ENCODE assay signal across 8 cellular contexts in genomic region chr7:158864833-158865232, GRCh38. TPM values are rescaled to one million over a fixed set of nuclear protein-coding genes. Genes with fewer than 3 reads are reported as not detected.
A peak's percentile ranks its signal among the peaks of the same experiment; 100 is the strongest.
DNase-seq lines count a peak whose midpoint lies in the region; ATAC-seq, FAIRE-seq and TF ChIP-seq lines count a peak whose summit lies in the region.

No MANE protein-coding gene starts in this region.

- 0 out of 2 replicates have a peak, but pooled peaks cover 3% of the 10 kb centered on the region for H3F3A ChIP-seq in GM23338 (replicated peaks; ENCODE audit: low read depth)

- DNase-seq in GM23338 (ENCODE audit: low spot score) (no peak), small intestine (no peak)
- DNase-seq in activated CD4-positive, alpha-beta memory T cell treated with anti-CD3 and anti-CD28 coated beads, Interleukin-2, amount 10 ng/mL, durations not matched to agents 7 days and 5 days: no peak

- no peak for ATAC-seq in GM23338
- no peak for ATAC-seq in gastroesophageal sphincter
- no peak for ATAC-seq in GM21825 (IDR thresholded peaks at IDR 0.05; ENCODE audit: unreplicated experiment)
- ATAC-seq in HG02970 (IDR thresholded peaks at IDR 0.05; ENCODE audit: low FRiP score, unreplicated experiment): no peak
- no peak for ATAC-seq in GM21737 (IDR thresholded peaks at IDR 0.05; ENCODE audit: unreplicated experiment)
- no peak for ATAC-seq in HG03378 (IDR thresholded peaks at IDR 0.05; ENCODE audit: unreplicated experiment)

- FAIRE-seq in small intestine (lab: Jason Lieb, UNC): no peak

- H3K9me3 Mint-ChIP-seq in GM23338: peaks cover 13% of the 10 kb centered on the region
- H3K9me3 Mint-ChIP-seq in activated CD4-positive, alpha-beta memory T cell treated with anti-CD3 and anti-CD28 coated beads, Interleukin-2, amount 10 ng/mL, durations not matched to agents 7 days and 5 days: no peaks in the 10 kb centered on the region

- no peak for TF ChIP-seq POLR2A in gastroesophageal sphincter (IDR thresholded peaks at IDR 0.05)

- peaks cover 23% of the 10 kb centered on the region for H3K79me2 ChIP-seq in GM23338 (replicated peaks; ENCODE audit: insufficient read depth)

- no peak overlapping the region for H3K27ac Mint-ChIP-seq in GM23338
- H3K27ac Mint-ChIP-seq in activated CD4-positive, alpha-beta memory T cell treated with anti-CD3 and anti-CD28 coated beads, Interleukin-2, amount 10 ng/mL, durations not matched to agents 7 days and 5 days: peak overlapping the region; percentile 72

- H3K4me1 Mint-ChIP-seq in GM23338: peaks cover 41% of the 10 kb centered on the region
- H3K4me1 Mint-ChIP-seq in activated CD4-positive, alpha-beta memory T cell treated with anti-CD3 and anti-CD28 coated beads, Interleukin-2, amount 10 ng/mL, durations not matched to agents 7 days and 5 days: peaks cover 44% of the 10 kb centered on the region

- no peaks in the 10 kb centered on the region for H3K9me3 ChIP-seq in gastroesophageal sphincter
- H3K9me3 ChIP-seq in small intestine (ENCODE audit: control insufficient read depth, low read depth): no peaks in the 10 kb centered on the region

- H4K20me1 ChIP-seq in GM23338 (replicated peaks; ENCODE audit: insufficient read depth): 0 out of 2 replicates have a peak, but pooled peaks cover 3% of the 10 kb centered on the region

- H3K27me3 Mint-ChIP-seq in GM23338 (ENCODE audit: insufficient read depth, low read depth, poor library complexity): peaks cover 15% of the 10 kb centered on the region
- no peaks in the 10 kb centered on the region for H3K27me3 Mint-ChIP-seq in activated CD4-positive, alpha-beta memory T cell treated with anti-CD3 and anti-CD28 coated beads, Interleukin-2, amount 10 ng/mL, durations not matched to agents 7 days and 5 days

- CTCF ChIA-PET in activated CD4-positive, alpha-beta memory T cell treated with anti-CD3 and anti-CD28 coated beads, Interleukin-2, amount 10 ng/mL, durations not matched to agents 7 days and 5 days (lab: Charles Lee): interaction anchor here (1.2 to 1.7 kb wide), 3 partner anchors 108 to 169 kb away, joined by 3 to 10 read pairs (median 4); no protein-coding TSS in a partner anchor

- H3K4me2 ChIP-seq in GM23338: no peak overlapping the region

- peak overlapping the region; percentile 82; the same call in 1 of the 3 replicates for H3K4me3 Mint-ChIP-seq in GM23338
- peak overlapping the region; percentile 76 for H3K4me3 Mint-ChIP-seq in activated CD4-positive, alpha-beta memory T cell treated with anti-CD3 and anti-CD28 coated beads, Interleukin-2, amount 10 ng/mL, durations not matched to agents 7 days and 5 days

- H3K27ac ChIP-seq in GM23338 (ENCODE audit: low read depth) (no peak overlapping the region), gastroesophageal sphincter (peak overlapping the region; percentile 90 to 92 (median 91)), small intestine (ENCODE audit: low read depth in 1 of 2, low read length in 1 of 2) (peak overlapping the region; percentile 78 to 88)

- H2AFZ ChIP-seq in GM23338: no peak overlapping the region

- H3K9me2 ChIP-seq in GM23338 (ENCODE audit: insufficient read depth): no peaks in the 10 kb centered on the region

- TF ChIP-seq CTCF in GM23338 (conservative IDR thresholded peaks at IDR 0.05; ENCODE audit: low read depth in 2 of 2): no peak
- TF ChIP-seq CTCF in gastroesophageal sphincter (IDR thresholded peaks at IDR 0.05): no peak

- H3K27me3 ChIP-seq in GM23338 (ENCODE audit: insufficient read depth) (peaks cover 5% of the 10 kb centered on the region; the same call in 1 of the 2 replicates), gastroesophageal sphincter (no peaks in the 10 kb centered on the region), small intestine (ENCODE audit: control insufficient read depth in 2 of 2, insufficient read depth in 2 of 2, low read length in 2 of 2) (no peaks in the 10 kb centered on the region)

- TF ChIP-seq EP300 in gastroesophageal sphincter (IDR thresholded peaks at IDR 0.05): no peak

- WGBS in gastroesophageal sphincter (ENCODE audit: low coverage in 1 of 2), 2 donors: 95% methylated on average over 7 of the region's 7 CpGs; no CpG with 5 or more reads in 1 of the 2 donors
- 92 to 96% (median 95%) methylated on average over 7 of the region's 7 CpGs for WGBS in small intestine, 3 donors

- peaks cover 25% of the 10 kb centered on the region for H3K36me3 Mint-ChIP-seq in GM23338 (ENCODE audit: low read depth)
- peaks cover 6% of the 10 kb centered on the region for H3K36me3 Mint-ChIP-seq in activated CD4-positive, alpha-beta memory T cell treated with anti-CD3 and anti-CD28 coated beads, Interleukin-2, amount 10 ng/mL, durations not matched to agents 7 days and 5 days (ENCODE audit: low read depth)

- peaks cover 22% of the 10 kb centered on the region for H3K4me1 ChIP-seq in GM23338 (ENCODE audit: insufficient read depth)
- H3K4me1 ChIP-seq in gastroesophageal sphincter: peaks cover 0 to 50% (median 4%) of the 10 kb centered on the region in 3 donors
- peaks cover 0 to 10% of the 10 kb centered on the region in 2 donors for H3K4me1 ChIP-seq in small intestine (ENCODE audit: control insufficient read depth in 2 of 2, insufficient read depth in 1 of 2, low read depth in 1 of 2, low read length in 1 of 2)

- POLR2A ChIA-PET in activated CD4-positive, alpha-beta memory T cell treated with anti-CD3 and anti-CD28 coated beads, Interleukin-2, amount 10 ng/mL, durations not matched to agents 7 days and 5 days (lab: Charles Lee): interaction anchor here (1.8 to 2.7 kb wide), 3 partner anchors 18 to 159 kb away, joined by 15 to 31 read pairs (median 18); partner anchors contain the start of genes ESYT2 and NCAPG2

- no peak overlapping the region for H3K4me3 ChIP-seq in GM23338
- no peak overlapping the region for H3K4me3 ChIP-seq in gastroesophageal sphincter
- no peak overlapping the region for H3K4me3 ChIP-seq in small intestine (ENCODE audit: low read depth in 1 of 2, low read length in 2 of 2)

- H3K36me3 ChIP-seq in GM23338 (ENCODE audit: insufficient read depth): no peaks in the 10 kb centered on the region
- H3K36me3 ChIP-seq in gastroesophageal sphincter: peaks cover 0 to under 1% of the 10 kb centered on the region in 2 donors
- H3K36me3 ChIP-seq in small intestine (ENCODE audit: control insufficient read depth in 2 of 2, insufficient read depth in 2 of 2, low read length in 2 of 2): no peaks in the 10 kb centered on the region

TF ChIP-seq in GM23338, 12 proteins besides CTCF, POLR2A, EP300 and RAD21:
- TF ChIP-seq CREB1 (CRISPR knock-in tag; IDR thresholded peaks at IDR 0.05; ENCODE audit: low read depth) (no peak), POLR2AphosphoS5 (IDR thresholded peaks at IDR 0.05; ENCODE audit: low read depth) (no peak), STAT1 (IDR thresholded peaks at IDR 0.05; ENCODE audit: unreplicated experiment) (no peak), JUNB (IDR thresholded peaks at IDR 0.05; ENCODE audit: unreplicated experiment) (no peak), NANOG (IDR thresholded peaks at IDR 0.05; ENCODE audit: borderline replicate concordance) (no peak), ETS1 (IDR thresholded peaks at IDR 0.05) (no peak), ZNF331 (CRISPR knock-in tag; IDR thresholded peaks at IDR 0.05; ENCODE audit: low read depth) (no peak), EZH2phosphoT487 (IDR thresholded peaks at IDR 0.05; ENCODE audit: unreplicated experiment) (no peak), ZNF114 (CRISPR knock-in tag; IDR thresholded peaks at IDR 0.05) (no peak)
TF ChIP-seq in GM23338: peak in this region for 0.

RNA-seq across cellular contexts. Expression of gene DYNC2I1, which starts 8.5 kb away (rescaled TPM):
- total RNA-seq in GM23338 (2014; rRNA removed; shearing (Covaris generic)): 8.3 and 9.0 TPM in 2 replicates
- 54.4 and 60.9 TPM in 2 replicates for polyA plus RNA-seq in GM23338 (2016; fragmentation: Nextera tagmentation; extraction: Ambion mirVana)
- 10 to 100 TPM; 12.2 to 16.1 TPM for total RNA-seq in activated CD4-positive, alpha-beta memory T cell treated with anti-CD3 and anti-CD28 coated beads, Interleukin-2, amount 10 ng/mL, durations not matched to agents 7 days and 5 days
- 10 to 100 TPM; 11.6 to 36.9 (median 23.4) TPM for total RNA-seq in gastroesophageal sphincter
- polyA plus RNA-seq in small intestine: 10 to 100 TPM in 2 of 3 donors, 1 to 10 TPM in 1; 7.0 to 49.6 (median 33.8) TPM

RNA-seq across cellular contexts. Expression of gene ESYT2, which starts 35.5 kb away (rescaled TPM):
- total RNA-seq in GM23338 (2014; rRNA removed; shearing (Covaris generic)): 50.3 and 52.7 TPM in 2 replicates
- 9.6 TPM in 2 replicates for polyA plus RNA-seq in GM23338 (2016; fragmentation: Nextera tagmentation; extraction: Ambion mirVana)
- total RNA-seq in activated CD4-positive, alpha-beta memory T cell treated with anti-CD3 and anti-CD28 coated beads, Interleukin-2, amount 10 ng/mL, durations not matched to agents 7 days and 5 days: 100 to 1,000 TPM; 128 to 133 TPM
- 100 to 1,000 TPM; 209 to 286 (median 230) TPM for total RNA-seq in gastroesophageal sphincter
- polyA plus RNA-seq in small intestine: 10 to 100 TPM in 2 of 3 donors, 1 to 10 TPM in 1; 10.0 to 28.9 (median 13.6) TPM
